In genomic region chr15:70324001-70324974, GRCh38 we compare ENCODE assay signal across 10 cellular contexts.
DNase-seq lines count a peak whose midpoint lies in the region; ATAC-seq, FAIRE-seq and TF ChIP-seq lines count a peak whose summit lies in the region.
"Had no signal": no experiment of that assay in that cellular context is flagged by ENCODE, and none has a peak within 500 bp of the region (broad histone marks: within the 10 kb centered on the region; RNA-seq: fewer than 3 reads in every experiment).

No MANE protein-coding gene starts in this region.

- H3K9me2 ChIP-seq in GM23248 (ENCODE audit: insufficient read depth), result no peaks in the 10 kb centered on the region

- H3K4me3 ChIP-seq in GM23248 (peak overlapping the region; percentile 4; the same call in 1 of the 2 replicates), SK-N-MC (peak overlapping the region; percentile 22), kidney (ENCODE audit: low read length in 2 of 2) (no peak overlapping the region)

- H3F3A ChIP-seq in GM23248 (ENCODE audit: insufficient read depth), result peaks cover 60% of the 10 kb centered on the region

- peak overlapping the region; percentile 4; the same call in 1 of the 2 replicates for H3K9ac ChIP-seq in GM23248
- H3K9ac ChIP-seq in SK-N-MC (ENCODE audit: insufficient read length), result no peak overlapping the region
- H3K9ac ChIP-seq in kidney (ENCODE audit: low read length in 2 of 2), result no peak overlapping the region

- H3K36me3 Mint-ChIP-seq in activated naive CD4-positive, alpha-beta T cell treated with anti-CD3 and anti-CD28 coated beads for 36 hours (ENCODE audit: low read depth), result no peaks in the 10 kb centered on the region

- H3K4me3 Mint-ChIP-seq in activated naive CD4-positive, alpha-beta T cell treated with anti-CD3 and anti-CD28 coated beads for 36 hours, result no peak overlapping the region

- H3K9me3 ChIP-seq in GM23248 (ENCODE audit: low read depth) (no peaks in the 10 kb centered on the region), SK-N-MC (ENCODE audit: low read depth, low read length) (no peaks in the 10 kb centered on the region), kidney (ENCODE audit: control insufficient read depth in 1 of 2, low read length in 2 of 2) (no peaks in the 10 kb centered on the region)

- no peak for FAIRE-seq in kidney (lab: Jason Lieb, UNC)

- no peak for TF ChIP-seq CTCF in 22Rv1 (IDR thresholded peaks at IDR 0.05)
- no peak for TF ChIP-seq CTCF in kidney (IDR thresholded peaks at IDR 0.05; ENCODE audit: borderline replicate concordance, extremely low read depth, insufficient read depth)

- no peaks in the 10 kb centered on the region for H3K9me3 Mint-ChIP-seq in activated naive CD4-positive, alpha-beta T cell treated with anti-CD3 and anti-CD28 coated beads for 36 hours

- peaks cover 53% of the 10 kb centered on the region for H3K4me1 ChIP-seq in GM23248 (ENCODE audit: insufficient read depth)
- peaks cover 0 to 21% of the 10 kb centered on the region in 2 donors for H3K4me1 ChIP-seq in kidney (ENCODE audit: control insufficient read depth in 1 of 2, insufficient read depth in 1 of 2, low read depth in 1 of 2, low read length in 2 of 2)

- no peaks in the 10 kb centered on the region for H3K27me3 ChIP-seq in GM23248 (replicated peaks; ENCODE audit: insufficient read depth)

- peak overlapping the region; percentile 48 for H3K4me2 ChIP-seq in GM23248 (ENCODE audit: unreplicated experiment)

- 40 to 42% methylated on average over 15 of the region's 15 CpGs for WGBS in GM23248 (ENCODE audit: low coverage in 1 of 2, low lambda C conversion rate in 2 of 2, missing lambda C conversion rate in 2 of 2), 2 experiments

- H2AFZ ChIP-seq in GM23248, result peak overlapping the region; percentile 51

- no peak overlapping the region for H3K27ac Mint-ChIP-seq in activated naive CD4-positive, alpha-beta T cell treated with anti-CD3 and anti-CD28 coated beads for 36 hours

- intact Hi-C loops in kidney (cut with DNase I), result no loop called here
- intact Hi-C loops in activated naive CD4-positive, alpha-beta T cell treated with anti-CD3 and anti-CD28 coated beads for 36 hours (cut with micrococcal nuclease), result no loop called here

- peaks cover 3% of the 10 kb centered on the region for H3K4me1 Mint-ChIP-seq in activated naive CD4-positive, alpha-beta T cell treated with anti-CD3 and anti-CD28 coated beads for 36 hours (ENCODE audit: low read depth)

- peak overlapping the region; percentile 40 for H3K27ac ChIP-seq in 22Rv1
- peak overlapping the region; percentile 37 for H3K27ac ChIP-seq in GM23248
- H3K27ac ChIP-seq in SK-N-MC, result peak overlapping the region; percentile 79
- H3K27ac ChIP-seq in kidney (ENCODE audit: low read depth in 2 of 2, low read length in 2 of 2), result no peak overlapping the region

- no peaks in the 10 kb centered on the region for H3K27me3 Mint-ChIP-seq in activated naive CD4-positive, alpha-beta T cell treated with anti-CD3 and anti-CD28 coated beads for 36 hours (ENCODE audit: low read depth)

- H3K36me3 ChIP-seq in GM23248 (ENCODE audit: low read depth), result no peaks in the 10 kb centered on the region
- no peaks in the 10 kb centered on the region for H3K36me3 ChIP-seq in SK-N-MC (ENCODE audit: insufficient read depth, low read length)
- no peaks in the 10 kb centered on the region for H3K36me3 ChIP-seq in kidney (ENCODE audit: control insufficient read depth in 1 of 2, insufficient read depth in 2 of 2, low read length in 2 of 2)

- in situ Hi-C loops in GM23248 (cut with MboI), result no loop called here

- DNase-seq in GM23248 (peak; percentile 81), SK-N-MC (ENCODE audit: low read depth, low spot score) (no peak), islet precursor cell (peak; percentile 89), NK-92 (lab: John Stamatoyannopoulos, UW; ENCODE audit: unreplicated experiment) (no peak), kidney (no peak)
- no peak for DNase-seq in activated naive CD4-positive, alpha-beta T cell treated with anti-CD3 and anti-CD28 coated beads for 36 hours
- DNase-seq: midbrain; stimulated activated CD4-positive, alpha-beta T cell treated with anti-CD3 and anti-CD28 coated beads, Interleukin-1b, Interleukin-23, amount 100 ng/mL, for 48 hours had no signal

- H3K79me2 ChIP-seq in GM23248 (ENCODE audit: insufficient read depth), result no peaks in the 10 kb centered on the region

- no peaks in the 10 kb centered on the region for H4K20me1 ChIP-seq in GM23248 (ENCODE audit: insufficient read depth)

- no peak for ATAC-seq in GM18498 (IDR thresholded peaks at IDR 0.05; ENCODE audit: unreplicated experiment)

- CTCF ChIA-PET in activated naive CD4-positive, alpha-beta T cell treated with anti-CD3 and anti-CD28 coated beads for 36 hours (lab: Charles Lee), result interaction anchor here (0.6 kb wide), 1 partner anchor 129 kb away, joined by 3 read pairs; no protein-coding TSS in a partner anchor

Comparison
In these comparisons a context has a peak if more than half of its experiments do, and no peak if none do; other contexts are left out.
1. H3K27ac ChIP-seq: peak in 22Rv1 (single experiment), GM23248 (single experiment) and SK-N-MC (single experiment); none in kidney (0 of 2).
2. DNase-seq: peak in GM23248 (single experiment) and islet precursor cell (single experiment); none in SK-N-MC (single experiment), NK-92 (single experiment), kidney (single experiment) and activated naive CD4-positive, alpha-beta T cell treated with anti-CD3 and anti-CD28 coated beads for 36 hours (single experiment).
3. H3K4me3 ChIP-seq: peak in GM23248 (single experiment) and SK-N-MC (single experiment); none in kidney (0 of 2).